Comparison of ENCODE assay signal across 15 cellular contexts in genomic region chr19:34960103-34960805, GRCh38. TPM values are rescaled to one million over a fixed set of nuclear protein-coding genes. Genes with fewer than 3 reads are reported as not detected.
DNase-seq lines count a peak whose midpoint lies in the region; ATAC-seq and TF ChIP-seq lines count a peak whose summit lies in the region.
"Had no signal": no experiment of that assay in that cellular context is flagged by ENCODE, and none has a peak within 500 bp of the region (broad histone marks: within the 10 kb centered on the region; RNA-seq: fewer than 3 reads in every experiment).

No MANE protein-coding gene starts in this region.

- peaks cover 13 to 35% (median 20%) of the 10 kb centered on the region in 4 donors for H3K4me1 Mint-ChIP-seq in CD4-positive, CD25-positive, alpha-beta regulatory T cell
- peaks cover 18 to 37% of the 10 kb centered on the region in 2 donors for H3K4me1 Mint-ChIP-seq in natural killer cell

- H3K4me3 ChIP-seq in CD4-positive, CD25-positive, alpha-beta regulatory T cell (ENCODE audit: low read depth, low read length), result peak overlapping the region; percentile 0
- H3K4me3 ChIP-seq in prostate gland, result no peak overlapping the region
- H3K4me3 ChIP-seq: skin epidermis had no signal

- no peak for DNase-seq in CD4-positive, CD25-positive, alpha-beta regulatory T cell
- DNase-seq in HK-2 (ENCODE audit: unreplicated experiment), result peak; percentile 22
- peak; percentile 87 for DNase-seq in astrocyte of the hippocampus (ENCODE audit: low read depth, low spot score)
- no peak for DNase-seq in natural killer cell
- DNase-seq in prostate gland (ENCODE audit: low spot score), result no peak
- DNase-seq in mucosa of gallbladder (ENCODE audit: low spot score), result no peak
- no peak for DNase-seq in NCI-H748 (lab: John Stamatoyannopoulos, UW; ENCODE audit: unreplicated experiment)
- DNase-seq: activated CD4-positive, CD25-positive, alpha-beta regulatory T cell; activated gamma-delta T cell treated with Interleukin-2 at 50 U/mL for 16 hours; DMS79; NCI-H2171 had no signal

- H3K36me3 Mint-ChIP-seq in CD4-positive, CD25-positive, alpha-beta regulatory T cell, result peaks cover 71% of the 10 kb centered on the region
- H3K36me3 Mint-ChIP-seq in natural killer cell, result peaks cover 66% of the 10 kb centered on the region

- TF ChIP-seq CTCF in natural killer cell (IDR thresholded peaks at IDR 0.05) (no peak), prostate gland (IDR thresholded peaks at IDR 0.05) (no peak)

- intact Hi-C loops in natural killer cell (cut with micrococcal nuclease) (no loop called here), prostate gland (cut with DNase I) (no loop called here)

- peaks cover 67% of the 10 kb centered on the region for H3K36me3 ChIP-seq in CD4-positive, CD25-positive, alpha-beta regulatory T cell (ENCODE audit: control insufficient read depth, insufficient read depth, low read length)
- H3K36me3 ChIP-seq in prostate gland, result peaks cover 24 to 31% of the 10 kb centered on the region in 2 donors

- H3K27me3 ChIP-seq in CD4-positive, CD25-positive, alpha-beta regulatory T cell (ENCODE audit: control insufficient read depth, insufficient read depth, low read length), result no peaks in the 10 kb centered on the region
- H3K27me3 ChIP-seq in prostate gland (replicated peaks; ENCODE audit: insufficient read depth), result no peaks in the 10 kb centered on the region

- no peaks in the 10 kb centered on the region for H3K27me3 Mint-ChIP-seq in CD4-positive, CD25-positive, alpha-beta regulatory T cell
- no peaks in the 10 kb centered on the region for H3K27me3 Mint-ChIP-seq in natural killer cell (ENCODE audit: low read depth in 2 of 2)
- H3K27me3 Mint-ChIP-seq: memory B cell had no signal

- no peak for ATAC-seq in CD4-positive, CD25-positive, alpha-beta regulatory T cell (ENCODE audit: low read depth in 2 of 2)
- ATAC-seq in natural killer cell (no peak), GM18870 (IDR thresholded peaks at IDR 0.05; ENCODE audit: unreplicated experiment) (no peak)
- ATAC-seq: Panc1 had no signal

- peaks cover 28% of the 10 kb centered on the region for H3K4me1 ChIP-seq in CD4-positive, CD25-positive, alpha-beta regulatory T cell (ENCODE audit: control insufficient read depth, insufficient read depth, low read length, poor library complexity, severe bottlenecking)
- no peaks in the 10 kb centered on the region for H3K4me1 ChIP-seq in prostate gland (replicated peaks)

- no peak overlapping the region for H3K27ac ChIP-seq in CD4-positive, CD25-positive, alpha-beta regulatory T cell (ENCODE audit: insufficient read depth, low read length, poor library complexity, severe bottlenecking)
- H3K27ac ChIP-seq in prostate gland, result no peak overlapping the region
- H3K27ac ChIP-seq: skin epidermis had no signal

- 97% methylated on average over 8 of the region's 8 CpGs for WGBS in prostate gland

- H3K27ac Mint-ChIP-seq in CD4-positive, CD25-positive, alpha-beta regulatory T cell, result peak overlapping the region in 2 of 3 donors; percentile 77 to 94
- peak overlapping the region; percentile 6 to 60 for H3K27ac Mint-ChIP-seq in natural killer cell
- H3K27ac Mint-ChIP-seq: memory B cell had no signal

- H3K9me3 ChIP-seq in CD4-positive, CD25-positive, alpha-beta regulatory T cell (ENCODE audit: control insufficient read depth in 2 of 2, low read length in 2 of 2), result peaks cover 67 to 75% of the 10 kb centered on the region in 2 experiments
- H3K9me3 ChIP-seq in prostate gland, result peaks cover 12% of the 10 kb centered on the region

- no peak for TF ChIP-seq POLR2A in prostate gland (IDR thresholded peaks at IDR 0.05)

- peak overlapping the region; percentile 70 to 83 (median 80) for H3K4me3 Mint-ChIP-seq in CD4-positive, CD25-positive, alpha-beta regulatory T cell
- H3K4me3 Mint-ChIP-seq in natural killer cell, result peak overlapping the region; percentile 26
- H3K4me3 Mint-ChIP-seq: memory B cell had no signal

- peaks cover 9 to 78% (median 39%) of the 10 kb centered on the region in 7 donors for H3K9me3 Mint-ChIP-seq in CD4-positive, CD25-positive, alpha-beta regulatory T cell
- H3K9me3 Mint-ChIP-seq in natural killer cell, result peaks cover 18 to 36% of the 10 kb centered on the region in 2 donors

RNA-seq across cellular contexts. Expression of gene ZNF792, which starts 3.8 kb away (rescaled TPM):
- total RNA-seq in CD4-positive, CD25-positive, alpha-beta regulatory T cell, result 16.2 TPM
- 10 to 100 TPM; 15.5 to 24.7 (median 19.9) TPM for polyA plus RNA-seq in CD4-positive, CD25-positive, alpha-beta regulatory T cell
- total RNA-seq in natural killer cell (10 to 100 TPM; 11.9 to 19.6 (median 16.2) TPM), prostate gland (1 to 10 TPM; 8.2 to 9.3 TPM), mucosa of gallbladder (8.9 TPM)

RNA-seq across cellular contexts. Expression of gene ZNF30, which starts 33.6 kb away (rescaled TPM):
- 4.5 TPM for total RNA-seq in CD4-positive, CD25-positive, alpha-beta regulatory T cell
- 10 to 100 TPM in 1 of 4 donors, 1 to 10 TPM in 3; 3.0 to 15.2 (median 7.7) TPM for polyA plus RNA-seq in CD4-positive, CD25-positive, alpha-beta regulatory T cell
- total RNA-seq in natural killer cell (1 to 10 TPM; 2.7 to 4.3 (median 3.8) TPM), prostate gland (1 to 10 TPM; 2.3 to 7.2 TPM), mucosa of gallbladder (3.8 TPM)

RNA-seq across cellular contexts. Expression of gene GRAMD1A, which starts 39.9 kb away (rescaled TPM):
- 179 TPM for total RNA-seq in CD4-positive, CD25-positive, alpha-beta regulatory T cell
- 10 to 100 TPM; 25.7 to 39.4 (median 32.1) TPM for polyA plus RNA-seq in CD4-positive, CD25-positive, alpha-beta regulatory T cell
- 10 to 100 TPM; 57.6 to 80.3 (median 66.6) TPM for total RNA-seq in natural killer cell
- 100 to 1,000 TPM in 1 of 2 donors, 10 to 100 TPM in 1; 32.2 to 120 TPM for total RNA-seq in prostate gland
- 31.7 TPM for total RNA-seq in mucosa of gallbladder

Comparison
In these comparisons a context has a peak if more than half of its experiments do, and no peak if none do; other contexts are left out.
1. DNase-seq: peak in HK-2 (single experiment) and astrocyte of the hippocampus (single experiment); none in CD4-positive, CD25-positive, alpha-beta regulatory T cell (0 of 3), natural killer cell (single experiment), prostate gland (single experiment), mucosa of gallbladder (single experiment) and NCI-H748 (single experiment).